1 cellular context compared by ENCODE assay signal in the genomic region with DNA sequence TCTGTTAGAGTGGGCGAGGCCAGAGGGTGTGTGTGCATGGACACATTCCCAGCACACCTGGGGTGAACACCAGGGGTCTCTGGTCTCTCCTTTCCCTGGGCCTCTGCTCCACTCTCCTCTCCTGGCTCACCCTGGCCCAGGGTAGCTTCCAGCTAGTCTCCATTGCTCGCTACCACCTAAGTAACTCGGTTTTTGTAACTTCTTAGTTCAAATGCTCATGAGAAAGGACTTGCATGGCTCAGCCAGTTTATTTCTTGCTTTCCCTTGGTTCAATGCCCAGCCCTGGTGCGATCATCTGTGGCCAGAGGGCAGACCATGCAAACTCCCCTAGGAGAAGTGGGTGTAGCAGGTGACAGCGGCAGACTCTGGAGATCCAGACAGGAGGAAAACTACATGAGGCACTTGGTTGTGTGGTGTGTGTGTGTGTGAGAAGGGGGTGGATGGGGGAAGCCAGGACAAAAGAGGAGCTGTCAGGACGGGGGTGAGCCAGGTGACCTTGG.
A peak's percentile ranks its signal among the peaks of the same experiment; 100 is the strongest.
TF ChIP-seq lines count a peak whose summit lies in the region.

No MANE protein-coding gene starts in this region.

TF ChIP-seq in HepG2, 621 proteins besides CTCF, POLR2A, EP300 and RAD21:
- TF ChIP-seq STAG1 (CRISPR knock-in tag; IDR thresholded peaks at IDR 0.05) (peak; percentile 6; the same call in 1 of the 2 replicates), SETDB1 (CRISPR knock-in tag; IDR thresholded peaks at IDR 0.05; ENCODE audit: borderline replicate concordance) (no peak)
